In the genomic region with DNA sequence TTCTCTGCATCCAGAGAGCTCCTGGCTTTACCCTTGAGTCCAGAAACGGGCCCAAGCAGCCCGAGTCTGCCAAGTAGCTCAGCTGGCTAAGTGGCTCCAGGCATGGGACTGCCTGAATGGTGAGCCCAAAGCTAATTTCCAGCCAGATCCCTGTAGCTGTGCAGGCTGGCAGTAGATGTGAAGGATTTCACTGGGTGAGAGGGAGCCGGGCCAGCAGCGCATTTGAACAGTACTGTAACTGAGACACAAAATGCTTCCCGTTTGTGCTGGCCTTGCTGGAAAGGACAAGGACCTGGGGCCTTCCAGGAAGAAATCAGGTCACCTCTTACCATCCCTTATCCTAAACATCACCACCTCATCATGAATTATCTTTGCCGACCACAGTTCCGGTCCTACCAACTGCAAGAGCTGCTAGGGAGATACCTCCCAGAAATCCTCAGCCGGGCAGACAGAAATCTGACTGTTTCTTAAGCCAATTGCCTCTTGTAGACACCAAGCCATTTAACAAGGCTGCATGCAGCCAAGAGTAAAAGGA, we compare ENCODE assay signal across 12 cellular contexts. TPM values are rescaled to one million over a fixed set of nuclear protein-coding genes. Genes with fewer than 3 reads are reported as not detected.
DNase-seq lines count a peak whose midpoint lies in the region; ATAC-seq, FAIRE-seq and TF ChIP-seq lines count a peak whose summit lies in the region.
"Had no signal": no experiment of that assay in that cellular context is flagged by ENCODE, and none has a peak within 500 bp of the region (broad histone marks: within the 10 kb centered on the region; RNA-seq: fewer than 3 reads in every experiment).

No MANE protein-coding gene starts in this region.

- H3K4me3 Mint-ChIP-seq in CD14-positive monocyte (peak overlapping the region; percentile 15 to 58), astrocyte (ENCODE audit: unreplicated experiment) (no peak overlapping the region)

- H2AFZ ChIP-seq in astrocyte (ENCODE audit: low read depth, low read length) = no peak overlapping the region

- H3K79me2 ChIP-seq in astrocyte (ENCODE audit: insufficient read depth, low read length) = peaks cover 80% of the 10 kb centered on the region

- intact Hi-C loops in CD14-positive monocyte (cut with micrococcal nuclease) (loop anchor here (5.0 kb wide), 3 partner anchors 39 to 59 kb away; no protein-coding TSS in a partner anchor), A673 (cut with micrococcal nuclease; ENCODE audit: unreplicated experiment) (no loop called here)

- no peak for FAIRE-seq in astrocyte (lab: Jason Lieb, UNC)
- FAIRE-seq: GM12892 had no signal

- H3K4me3 ChIP-seq in astrocyte (ENCODE audit: insufficient read depth, low read depth, low read length) (no peak overlapping the region), right atrium auricular region (no peak overlapping the region), retinal pigment epithelial cell (ENCODE audit: low read length) (peak overlapping the region; percentile 9), A673 (ENCODE audit: low read depth, low read length, poor library complexity, severe bottlenecking) (no peak overlapping the region)

- H3K27me3 Mint-ChIP-seq in CD14-positive monocyte (ENCODE audit: low read depth in 3 of 3) (no peaks in the 10 kb centered on the region), astrocyte (ENCODE audit: low read depth, unreplicated experiment) (no peaks in the 10 kb centered on the region)

- H3K36me3 ChIP-seq in astrocyte (ENCODE audit: insufficient read depth, low read length) (no peaks in the 10 kb centered on the region), right atrium auricular region (no peaks in the 10 kb centered on the region), A673 (ENCODE audit: insufficient read depth, low read length, poor library complexity, severe bottlenecking) (no peaks in the 10 kb centered on the region)

- no peaks in the 10 kb centered on the region for H3K27me3 ChIP-seq in astrocyte (ENCODE audit: insufficient read depth, low read length)
- H3K27me3 ChIP-seq in right atrium auricular region = no peaks in the 10 kb centered on the region
- no peaks in the 10 kb centered on the region for H3K27me3 ChIP-seq in A673 (replicated peaks; ENCODE audit: insufficient read depth, low read depth, low read length, poor library complexity)

- CTCF ChIA-PET in A673 (lab: Charles Lee) = no interaction called here

- H3K4me2 ChIP-seq in astrocyte (ENCODE audit: low read length) = peak overlapping the region; percentile 100

- H3K27ac Mint-ChIP-seq in CD14-positive monocyte = peak overlapping the region in 6 of 7 donors; percentile 60 to 98 (median 80)
- H3K27ac Mint-ChIP-seq in astrocyte (ENCODE audit: unreplicated experiment) = no peak overlapping the region

- no peak overlapping the region for H3K27ac ChIP-seq in astrocyte (ENCODE audit: low read depth, low read length)
- peak overlapping the region; percentile 91 to 99 for H3K27ac ChIP-seq in right atrium auricular region
- H3K27ac ChIP-seq in A673 (ENCODE audit: low read depth, low read length, poor library complexity, severe bottlenecking) = no peak overlapping the region
- H3K27ac ChIP-seq: epithelial cell of prostate had no signal

- POLR2A ChIA-PET in A673 (lab: Charles Lee; ENCODE audit: low non-redundant PET) = interaction anchor here (0.5 to 0.6 kb wide), 2 partner anchors 10 to 137 kb away, joined by 3 to 6 read pairs; no protein-coding TSS in a partner anchor

- H3K9me3 Mint-ChIP-seq in CD14-positive monocyte (peaks cover 0 to 2% (median 0%) of the 10 kb centered on the region in 7 donors), astrocyte (ENCODE audit: unreplicated experiment) (no peaks in the 10 kb centered on the region)

- H3K4me1 ChIP-seq in astrocyte (ENCODE audit: insufficient read depth, low read length) (peaks cover 45% of the 10 kb centered on the region), right atrium auricular region (peaks cover 0 to 85% of the 10 kb centered on the region in 2 donors), A673 (ENCODE audit: insufficient read depth, low read length, poor library complexity, severe bottlenecking) (peaks cover 16% of the 10 kb centered on the region)

- peaks cover 21 to 28% of the 10 kb centered on the region in 2 donors for H3K36me3 Mint-ChIP-seq in CD14-positive monocyte
- peaks cover 11% of the 10 kb centered on the region for H3K36me3 Mint-ChIP-seq in astrocyte (ENCODE audit: low read depth, unreplicated experiment)

- H3K9ac ChIP-seq in astrocyte (ENCODE audit: low read length) = peak overlapping the region; percentile 26

- TF ChIP-seq CTCF in CD14-positive monocyte (IDR thresholded peaks at IDR 0.05) = no peak
- TF ChIP-seq CTCF in astrocyte (IDR thresholded peaks at IDR 0.05; ENCODE audit: insufficient read depth, low read depth, low read length) = no peak
- TF ChIP-seq CTCF in right atrium auricular region (IDR thresholded peaks at IDR 0.05) = no peak
- TF ChIP-seq CTCF in retinal pigment epithelial cell (conservative IDR thresholded peaks at IDR 0.05; ENCODE audit: low read depth, low read length) = no peak
- TF ChIP-seq CTCF in A673 (conservative IDR thresholded peaks at IDR 0.05; ENCODE audit: low read depth, low read length) = no peak

- H3K9me3 ChIP-seq in astrocyte (ENCODE audit: insufficient read depth, low read depth, low read length) (no peaks in the 10 kb centered on the region), right atrium auricular region (no peaks in the 10 kb centered on the region), A673 (ENCODE audit: low read depth, low read length, poor library complexity, severe bottlenecking) (no peaks in the 10 kb centered on the region)

- in situ Hi-C loops in ACHN (cut with HindIII; ENCODE audit: low pct_ligation_motif_present, low pct_unique_long_range_greater_than_20kb, low sequenced_read_pairs) = no loop called here

- H3K4me1 Mint-ChIP-seq in CD14-positive monocyte = peaks cover 76% of the 10 kb centered on the region
- H3K4me1 Mint-ChIP-seq in astrocyte (ENCODE audit: low read depth, unreplicated experiment) = peaks cover 19% of the 10 kb centered on the region

- no TSS peak for BruUV-seq in A673 (replicated peaks; lab: Mats Ljungman, UMichigan)

- DNase-seq in CD14-positive monocyte (ENCODE audit: low spot score) = no peak
- no peak for DNase-seq in astrocyte (ENCODE audit: low read depth)
- no peak for DNase-seq in right atrium auricular region (ENCODE audit: low spot score)
- no peak for DNase-seq in retinal pigment epithelial cell (ENCODE audit: low read depth)
- no peak for DNase-seq in A673 (ENCODE audit: low spot score)
- no peak for DNase-seq in ACHN
- DNase-seq: activated gamma-delta T cell treated with Interleukin-2 at 50 U/mL for 16 hours; stimulated activated CD4-positive, alpha-beta T cell treated with anti-CD3 and anti-CD28 coated beads, Interleukin-4, amount 100 ng/mL, for 24 hours had no signal

- no peak for ATAC-seq in GM21360 (IDR thresholded peaks at IDR 0.05; ENCODE audit: unreplicated experiment)
- ATAC-seq in GM19023 (IDR thresholded peaks at IDR 0.05; ENCODE audit: unreplicated experiment) = no peak

- H4K20me1 ChIP-seq in astrocyte (ENCODE audit: insufficient read depth, low read length) = peaks cover 74% of the 10 kb centered on the region

RNA-seq across cellular contexts. Expression of a gene that starts 3.7 kb away (rescaled TPM):
- 1 to 10 TPM; 4.5 to 6.4 TPM for polyA plus RNA-seq in CD14-positive monocyte
- total RNA-seq in astrocyte (184 and 187 TPM in 2 replicates), right atrium auricular region (100 to 1,000 TPM in 1 of 2 donors, 10 to 100 TPM in 1; 99.1 to 158 TPM), A673 (2021) (60.5 and 75.3 TPM in 2 replicates)

RNA-seq across cellular contexts. Expression of a gene that starts 18.5 kb away (rescaled TPM):
- under 1 TPM in 1 of 2 donors, not detected in 1; 0.38 TPM for polyA plus RNA-seq in CD14-positive monocyte
- total RNA-seq in astrocyte (1.3 and 1.6 TPM in 2 replicates), right atrium auricular region (1 to 10 TPM in 1 of 2 donors, under 1 TPM in 1; 0.83 to 1.1 TPM), A673 (2021) (1.5 TPM in 2 replicates)

RNA-seq across cellular contexts. Expression of a gene that starts 58.2 kb away (rescaled TPM):
- 10 to 100 TPM; 11.7 to 12.0 TPM for polyA plus RNA-seq in CD14-positive monocyte
- total RNA-seq in astrocyte (495 and 654 TPM in 2 replicates), right atrium auricular region (100 to 1,000 TPM; 488 to 733 TPM), A673 (2021) (295 and 324 TPM in 2 replicates)

Comparison
In these comparisons a context has a peak if more than half of its experiments do, and no peak if none do; other contexts are left out.
1. H3K27ac ChIP-seq: peak in right atrium auricular region (2 of 2); none in astrocyte (single experiment) and A673 (single experiment).